10 cellular contexts compared by ENCODE assay signal in genomic region chr12:13347241-13348043, GRCh38.
DNase-seq lines count a peak whose midpoint lies in the region; FAIRE-seq and TF ChIP-seq lines count a peak whose summit lies in the region.
"Had no signal": no experiment of that assay in that cellular context is flagged by ENCODE, and none has a peak within 500 bp of the region (broad histone marks: within the 10 kb centered on the region; RNA-seq: fewer than 3 reads in every experiment).

No MANE protein-coding gene starts in this region.

- H3K9ac ChIP-seq in astrocyte (ENCODE audit: low read length) (peak overlapping the region; percentile 2), colonic mucosa (ENCODE audit: low read depth in 2 of 2, low read length in 2 of 2) (no peak overlapping the region)

- H3K27ac ChIP-seq in ACC112 (ENCODE audit: low read depth, low read length) (peak overlapping the region; percentile 84), astrocyte (ENCODE audit: low read depth, low read length) (peak overlapping the region; percentile 64), osteoblast (ENCODE audit: low read depth, low read length) (peak overlapping the region; percentile 44), colonic mucosa (no peak overlapping the region)
- H3K27ac ChIP-seq: right atrium auricular region had no signal

- H3K4me3 Mint-ChIP-seq in astrocyte (ENCODE audit: unreplicated experiment) (no peak overlapping the region), immature natural killer cell (no peak overlapping the region), Caco-2 (ENCODE audit: unreplicated experiment) (no peak overlapping the region)

- H3K27ac Mint-ChIP-seq in astrocyte (ENCODE audit: unreplicated experiment) (peak overlapping the region; percentile 97), immature natural killer cell (no peak overlapping the region), Caco-2 (ENCODE audit: unreplicated experiment) (no peak overlapping the region)

- peak overlapping the region; percentile 49 for H3K4me3 ChIP-seq in ACC112 (ENCODE audit: low read depth, low read length)
- H3K4me3 ChIP-seq in astrocyte (ENCODE audit: insufficient read depth, low read depth, low read length), result peak overlapping the region; percentile 2
- no peak overlapping the region for H3K4me3 ChIP-seq in osteoblast (ENCODE audit: insufficient read depth, low read length)
- no peak overlapping the region for H3K4me3 ChIP-seq in colonic mucosa
- no peak overlapping the region for H3K4me3 ChIP-seq in Caco-2 (ENCODE audit: low read depth, low read length)
- H3K4me3 ChIP-seq: right atrium auricular region had no signal

- peak; percentile 79 for FAIRE-seq in astrocyte (lab: Jason Lieb, UNC)
- FAIRE-seq: G401.6 had no signal

- peaks cover 45% of the 10 kb centered on the region for H3K4me1 ChIP-seq in ACC112 (ENCODE audit: control insufficient read depth, insufficient read depth, low read length, unreplicated experiment)
- H3K4me1 ChIP-seq in astrocyte (ENCODE audit: insufficient read depth, low read length), result peaks cover 17% of the 10 kb centered on the region
- peaks cover 38% of the 10 kb centered on the region for H3K4me1 ChIP-seq in osteoblast (ENCODE audit: insufficient read depth, low read length)
- H3K4me1 ChIP-seq in colonic mucosa, result no peaks in the 10 kb centered on the region
- no peaks in the 10 kb centered on the region for H3K4me1 ChIP-seq in Caco-2
- H3K4me1 ChIP-seq: right atrium auricular region had no signal

- H3K4me1 Mint-ChIP-seq in astrocyte (ENCODE audit: low read depth, unreplicated experiment), result peaks cover 18% of the 10 kb centered on the region
- no peaks in the 10 kb centered on the region for H3K4me1 Mint-ChIP-seq in immature natural killer cell
- H3K4me1 Mint-ChIP-seq in Caco-2 (ENCODE audit: low read depth, unreplicated experiment), result no peaks in the 10 kb centered on the region

- H3K27me3 ChIP-seq in ACC112 (ENCODE audit: insufficient read depth, low read length) (no peaks in the 10 kb centered on the region), astrocyte (ENCODE audit: insufficient read depth, low read length) (no peaks in the 10 kb centered on the region), osteoblast (ENCODE audit: insufficient read depth, low read length) (no peaks in the 10 kb centered on the region), colonic mucosa (no peaks in the 10 kb centered on the region), Caco-2 (replicated peaks; ENCODE audit: control insufficient read depth, insufficient read depth, low read length) (0 out of 2 replicates have a peak, but pooled peaks cover 1% of the 10 kb centered on the region)
- H3K27me3 ChIP-seq: right atrium auricular region had no signal

- H3K27me3 Mint-ChIP-seq in astrocyte (ENCODE audit: low read depth, unreplicated experiment) (no peaks in the 10 kb centered on the region), immature natural killer cell (ENCODE audit: low read depth in 3 of 3) (peaks cover 6 to 8% (median 7%) of the 10 kb centered on the region in 3 donors), Caco-2 (ENCODE audit: insufficient read depth, unreplicated experiment) (peaks cover 19% of the 10 kb centered on the region)

- H3K36me3 ChIP-seq in ACC112 (ENCODE audit: insufficient read depth, low read length) (no peaks in the 10 kb centered on the region), astrocyte (ENCODE audit: insufficient read depth, low read length) (no peaks in the 10 kb centered on the region), osteoblast (ENCODE audit: insufficient read depth, low read length) (no peaks in the 10 kb centered on the region), colonic mucosa (no peaks in the 10 kb centered on the region), Caco-2 (ENCODE audit: control insufficient read depth, insufficient read depth, low read length) (no peaks in the 10 kb centered on the region)
- H3K36me3 ChIP-seq: right atrium auricular region had no signal

- POLR2A ChIA-PET in Caco-2 (lab: Charles Lee), result no interaction called here

- peak overlapping the region; percentile 71 for H2AFZ ChIP-seq in ACC112 (ENCODE audit: low read length, unreplicated experiment)
- H2AFZ ChIP-seq in astrocyte (ENCODE audit: low read depth, low read length), result peak overlapping the region; percentile 63
- H2AFZ ChIP-seq in osteoblast (ENCODE audit: low read length), result peak overlapping the region; percentile 42

- H3K9me3 Mint-ChIP-seq in astrocyte (ENCODE audit: unreplicated experiment) (peaks cover 2% of the 10 kb centered on the region), immature natural killer cell (peaks cover 0 to 2% (median 0%) of the 10 kb centered on the region in 6 donors), Caco-2 (ENCODE audit: unreplicated experiment) (no peaks in the 10 kb centered on the region)

- peak; percentile 0 for TF ChIP-seq CTCF in astrocyte (IDR thresholded peaks at IDR 0.05; ENCODE audit: insufficient read depth, low read depth, low read length)
- TF ChIP-seq CTCF in osteoblast (IDR thresholded peaks at IDR 0.05; ENCODE audit: extremely low read depth, low read depth, low read length), result peak; percentile 11
- no peak for TF ChIP-seq CTCF in colonic mucosa (IDR thresholded peaks at IDR 0.05)
- TF ChIP-seq CTCF in Caco-2 (IDR thresholded peaks at IDR 0.05; ENCODE audit: insufficient read depth in 1 of 2, low read depth in 1 of 2, low read length in 1 of 2, severe bottlenecking in 1 of 2, unreplicated experiment in 1 of 2), result no peak

- H4K20me1 ChIP-seq in astrocyte (ENCODE audit: insufficient read depth, low read length) (no peaks in the 10 kb centered on the region), osteoblast (ENCODE audit: insufficient read depth, low read length) (no peaks in the 10 kb centered on the region)

- H3K36me3 Mint-ChIP-seq in astrocyte (ENCODE audit: low read depth, unreplicated experiment) (no peaks in the 10 kb centered on the region), immature natural killer cell (no peaks in the 10 kb centered on the region), Caco-2 (ENCODE audit: insufficient read depth, unreplicated experiment) (no peaks in the 10 kb centered on the region)

- no TSS peak for BruUV-seq in Caco-2 (replicated peaks; lab: Mats Ljungman, UMichigan)

- CTCF ChIA-PET in Caco-2 (lab: Charles Lee), result interaction anchor here (1.7 kb wide), 1 partner anchor 92 kb away, joined by 4 read pairs; no protein-coding TSS in a partner anchor

- intact Hi-C loops in colonic mucosa (cut with DNase I) (no loop called here), Caco-2 (cut with micrococcal nuclease; ENCODE audit: unreplicated experiment) (no loop called here)

- DNase-seq in M059J (ENCODE audit: low read depth) (peak; percentile 50), astrocyte (ENCODE audit: low read depth) (peak; percentile 68), osteoblast (ENCODE audit: insufficient read length, low spot score, missing footprints) (no peak), colonic mucosa (no peak), immature natural killer cell (no peak), Caco-2 (no peak), NCI-H2227 (lab: John Stamatoyannopoulos, UW; ENCODE audit: unreplicated experiment) (no peak)

- peak overlapping the region; percentile 63 for H3K4me2 ChIP-seq in astrocyte (ENCODE audit: low read length)
- H3K4me2 ChIP-seq in osteoblast (ENCODE audit: insufficient read depth, low read length), result peak overlapping the region; percentile 65

- H3K79me2 ChIP-seq in ACC112 (ENCODE audit: control insufficient read depth, insufficient read depth, low read length, unreplicated experiment) (no peaks in the 10 kb centered on the region), astrocyte (ENCODE audit: insufficient read depth, low read length) (no peaks in the 10 kb centered on the region), osteoblast (ENCODE audit: insufficient read depth, low read length) (no peaks in the 10 kb centered on the region)

- H3K9me3 ChIP-seq in astrocyte (ENCODE audit: insufficient read depth, low read depth, low read length) (no peaks in the 10 kb centered on the region), osteoblast (ENCODE audit: low read depth, low read length) (no peaks in the 10 kb centered on the region), colonic mucosa (no peaks in the 10 kb centered on the region), Caco-2 (no peaks in the 10 kb centered on the region)
- H3K9me3 ChIP-seq: right atrium auricular region had no signal

Comparison
In these comparisons a context has a peak if more than half of its experiments do, and no peak if none do; other contexts are left out.
1. H3K4me3 ChIP-seq: peak in ACC112 (single experiment) and astrocyte (single experiment); none in osteoblast (single experiment), colonic mucosa (single experiment) and Caco-2 (single experiment).
2. DNase-seq: peak in M059J (single experiment) and astrocyte (single experiment); none in osteoblast (single experiment), colonic mucosa (single experiment), immature natural killer cell (0 of 3), Caco-2 (0 of 2) and NCI-H2227 (single experiment).
3. CTCF ChIP-seq: peak in astrocyte (single experiment) and osteoblast (single experiment); none in colonic mucosa (single experiment) and Caco-2 (0 of 2).
4. Peak in every context shown above with its lines, with median percentiles within 50 percentile points of each other: H2AFZ ChIP-seq.